In the genomic region with DNA sequence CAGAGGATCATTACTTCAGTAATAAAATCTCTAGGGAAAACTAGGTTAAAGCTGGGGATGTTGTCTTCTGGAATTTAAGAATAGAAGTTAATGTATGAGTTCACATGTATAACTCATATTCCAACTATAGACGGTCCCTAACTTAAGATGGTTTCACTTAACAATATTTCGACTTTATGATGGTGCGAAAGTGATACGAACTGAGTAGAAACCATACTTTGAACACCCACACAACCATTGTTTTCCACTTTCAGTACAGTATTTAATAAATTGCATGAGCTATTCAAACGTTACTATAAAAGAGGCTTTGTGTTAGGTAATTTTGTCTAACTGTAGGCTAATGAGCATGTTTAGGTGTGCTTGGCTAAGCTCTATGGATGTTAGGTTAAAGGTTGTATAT, we compare ENCODE assay signal across 19 cellular contexts. TPM values are rescaled to one million over a fixed set of nuclear protein-coding genes. Genes with fewer than 3 reads are reported as not detected.
A peak's percentile ranks its signal among the peaks of the same experiment; 100 is the strongest.
DNase-seq lines count a peak whose midpoint lies in the region; ATAC-seq and TF ChIP-seq lines count a peak whose summit lies in the region.
"Had no signal": no experiment of that assay in that cellular context is flagged by ENCODE, and none has a peak within 500 bp of the region (broad histone marks: within the 10 kb centered on the region; RNA-seq: fewer than 3 reads in every experiment).

No MANE protein-coding gene starts in this region.

- WGBS in hepatocyte (ENCODE audit: low lambda C conversion rate, missing lambda C conversion rate) = 93% methylated on average over 5 of the region's 5 CpGs

- ATAC-seq in GM19395 (IDR thresholded peaks at IDR 0.05; ENCODE audit: unreplicated experiment) (peak; percentile 92), HG02642 (IDR thresholded peaks at IDR 0.05; ENCODE audit: poor library complexity, unreplicated experiment) (peak; percentile 97), HG03175 (IDR thresholded peaks at IDR 0.05; ENCODE audit: unreplicated experiment) (peak; percentile 61)
- ATAC-seq: foreskin keratinocyte had no signal

- no peak overlapping the region for H3K27ac ChIP-seq in hepatocyte
- H3K27ac ChIP-seq: coronary artery, foreskin keratinocyte, neutrophil, SK-N-MC had no signal

- peaks cover 4% of the 10 kb centered on the region for H3K79me2 ChIP-seq in hepatocyte

- H3K4me1 ChIP-seq in hepatocyte (ENCODE audit: insufficient read depth) = no peaks in the 10 kb centered on the region
- H3K4me1 ChIP-seq: foreskin keratinocyte had no signal

- no peaks in the 10 kb centered on the region for H4K20me1 ChIP-seq in hepatocyte (ENCODE audit: insufficient read depth, poor library complexity, severe bottlenecking)

- no peaks in the 10 kb centered on the region for H3K9me2 ChIP-seq in hepatocyte (replicated peaks; ENCODE audit: insufficient read depth)

- H2AFZ ChIP-seq in hepatocyte = no peak overlapping the region

- H3K36me3 ChIP-seq in hepatocyte (replicated peaks; ENCODE audit: insufficient read depth, low read depth) = no peaks in the 10 kb centered on the region
- H3K36me3 ChIP-seq: neutrophil had no signal

- in situ Hi-C loops in GM13977 (cut with MboI; ENCODE audit: low pct_unique_long_range_greater_than_20kb, low sequenced_read_pairs, unreplicated experiment) = no loop called here

- no peak overlapping the region for H3K4me2 ChIP-seq in hepatocyte

- DNase-seq in GM13977 (ENCODE audit: low spot score) (peak; percentile 7), T-helper 9 cell (no peak), NCI-H524 (lab: John Stamatoyannopoulos, UW) (no peak), hepatocyte (ENCODE audit: low spot score) (no peak)
- no peak for DNase-seq in stimulated activated CD4-positive, alpha-beta T cell treated with anti-CD3 and anti-CD28 coated beads, Interleukin-4, amount 100 ng/mL, for 4 hours
- DNase-seq: activated CD4-positive, alpha-beta T cell treated with anti-CD3 and anti-CD28 coated beads for 48 hours; activated naive CD4-positive, alpha-beta T cell treated with anti-CD3 and anti-CD28 coated beads, Interleukin-2, amount 10 ng/mL, durations not matched to agents 7 days and 5 days; CD4-positive, CD25-positive, alpha-beta regulatory T cell; DND-41; foreskin keratinocyte; NCI-H2029 treated with DMSO at 0.1 percent for 48 hours; NCI-H524 treated with DMSO at 0.1 percent for 48 hours; retina had no signal

- H3K27me3 ChIP-seq in hepatocyte = no peaks in the 10 kb centered on the region
- H3K27me3 ChIP-seq: foreskin keratinocyte, neutrophil had no signal

- no peak overlapping the region for H3K4me3 ChIP-seq in hepatocyte
- H3K4me3 ChIP-seq: coronary artery, SK-N-MC had no signal

- no peaks in the 10 kb centered on the region for H3K9me3 ChIP-seq in hepatocyte (ENCODE audit: low read depth)
- H3K9me3 ChIP-seq: neutrophil had no signal

- TF ChIP-seq CTCF in GM13977 (IDR thresholded peaks at IDR 0.05; ENCODE audit: extremely low read depth, insufficient read depth, missing control alignments) = no peak
- no peak for TF ChIP-seq CTCF in hepatocyte (IDR thresholded peaks at IDR 0.05; ENCODE audit: poor library complexity)

RNA-seq across cellular contexts. Expression of gene CCSER1, which starts 38.7 kb away (rescaled TPM):
- total RNA-seq in hepatocyte = 21.8 and 23.4 TPM in 2 replicates
- polyA plus RNA-seq in hepatocyte = 4.7 and 5.2 TPM in 2 replicates
